In the genomic region with DNA sequence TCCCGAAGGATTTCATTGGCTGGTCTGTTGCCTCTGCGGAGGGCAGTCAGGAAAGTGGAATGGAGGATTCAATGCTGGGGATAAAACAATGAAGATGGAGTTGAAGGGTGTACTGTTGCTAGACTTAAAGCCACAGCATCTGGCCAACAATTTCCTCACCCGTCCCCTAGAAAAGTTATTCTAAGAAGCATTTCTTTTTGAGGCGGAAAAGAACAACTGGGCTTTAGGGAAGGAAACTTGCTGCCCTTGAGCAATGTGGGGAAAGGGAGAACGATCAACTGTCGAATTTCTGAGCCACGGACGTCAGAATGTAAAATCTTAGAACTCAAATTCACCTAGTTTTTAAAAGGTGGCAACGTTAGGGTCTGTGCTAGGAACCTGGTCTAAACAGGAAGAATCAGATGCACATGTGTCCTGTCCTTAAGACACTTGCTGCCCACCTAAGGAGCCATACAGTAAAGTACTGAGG, we compare ENCODE assay signal across 8 cellular contexts. TPM values are rescaled to one million over a fixed set of nuclear protein-coding genes. Genes with fewer than 3 reads are reported as not detected.
A peak's percentile ranks its signal among the peaks of the same experiment; 100 is the strongest.
DNase-seq lines count a peak whose midpoint lies in the region; ATAC-seq and TF ChIP-seq lines count a peak whose summit lies in the region.

No MANE protein-coding gene starts in this region.

- peak overlapping the region; percentile 9 for H2BK5ac ChIP-seq in trophoblast cell (ENCODE audit: low read depth, low read length, poor library complexity)

- no peak for ATAC-seq in HG02610 (IDR thresholded peaks at IDR 0.05; ENCODE audit: unreplicated experiment)

- peak overlapping the region; percentile 51 for H3K9ac ChIP-seq in trophoblast cell (ENCODE audit: low read length)

- POLR2A ChIA-PET in OCI-LY7 (lab: Charles Lee) (no interaction called here), GM10248 (lab: Yijun Ruan, JAX) (no interaction called here)

- peak overlapping the region; percentile 18 for H3K14ac ChIP-seq in trophoblast cell (ENCODE audit: low read length)

- H4K12ac ChIP-seq in trophoblast cell (ENCODE audit: low read depth, low read length): no peak overlapping the region

- TF ChIP-seq CTCF in OCI-LY7 (conservative IDR thresholded peaks at IDR 0.05; ENCODE audit: low read length) (no peak), epithelial cell of proximal tubule (conservative IDR thresholded peaks at IDR 0.05; ENCODE audit: low read depth, low read length) (no peak), GM10248 (IDR thresholded peaks at IDR 0.05; ENCODE audit: control extremely low read depth, extremely low read depth, low read depth, missing control alignments) (no peak)

- H4K8ac ChIP-seq in trophoblast cell (ENCODE audit: low read depth, low read length): peak overlapping the region; percentile 79

- H3K4me1 ChIP-seq in OCI-LY7 (ENCODE audit: insufficient read depth, low read length, poor library complexity, severe bottlenecking): peaks cover 15% of the 10 kb centered on the region
- H3K4me1 ChIP-seq in trophoblast cell (ENCODE audit: control insufficient read depth in 1 of 2, insufficient read depth in 2 of 2, low read length in 2 of 2): peaks cover 0 to 3% of the 10 kb centered on the region in 2 experiments

- no peak overlapping the region for H2BK12ac ChIP-seq in trophoblast cell (ENCODE audit: low read length)

- H3K79me2 ChIP-seq in OCI-LY7 (ENCODE audit: insufficient read depth, low read depth, low read length) (peaks cover 12% of the 10 kb centered on the region; the same call in 1 of the 2 replicates), trophoblast cell (ENCODE audit: control insufficient read depth, insufficient read depth, low read length, poor library complexity) (peaks cover 3% of the 10 kb centered on the region)

- H3K9me3 ChIP-seq in OCI-LY7 (ENCODE audit: low read length) (peaks cover 14% of the 10 kb centered on the region; the same call in 1 of the 2 replicates), trophoblast cell (ENCODE audit: insufficient read depth, low read depth, low read length) (no peaks in the 10 kb centered on the region)

- no peak overlapping the region for H3K18ac ChIP-seq in trophoblast cell (ENCODE audit: low read length)

- CTCF ChIA-PET in OCI-LY7 (lab: Charles Lee; ENCODE audit: unreplicated experiment): no interaction called here
- CTCF ChIA-PET in GM10248 (lab: Yijun Ruan, JAX): no interaction called here

- H3K4ac ChIP-seq in trophoblast cell (ENCODE audit: low read depth, low read length): no peak overlapping the region

- DNase-seq in NCI-H2081 treated with DMSO at 0.1 percent for 48 hours (lab: John Stamatoyannopoulos, UW): peak; percentile 77
- no peak for DNase-seq in NCI-H2081 (lab: John Stamatoyannopoulos, UW)
- DNase-seq in OCI-LY7 (ENCODE audit: low spot score): no peak
- no peak for DNase-seq in epithelial cell of proximal tubule (ENCODE audit: low read depth)
- peak; percentile 66 to 82 for DNase-seq in trophoblast cell
- no peak for DNase-seq in posterior vena cava (ENCODE audit: low spot score)
- DNase-seq in GM10248 (ENCODE audit: extremely low spot score): no peak

- intact Hi-C loops in OCI-LY7 (cut with micrococcal nuclease; ENCODE audit: unreplicated experiment): loop anchor here (2.0 to 5.0 kb wide), 2 partner anchors 233 to 1355 kb away; partner anchors contain the start of gene ZC3HAV1
- intact Hi-C loops in posterior vena cava (cut with DNase I): loop anchor here in 1 of 2 donors (2.0 kb wide), 1 partner anchor 19 kb away; no protein-coding TSS in a partner anchor

- no peaks in the 10 kb centered on the region for H3K27me3 ChIP-seq in trophoblast cell (ENCODE audit: insufficient read depth, low read length)

- no peak overlapping the region for H4K91ac ChIP-seq in trophoblast cell (ENCODE audit: low read depth, low read length)

- no peaks in the 10 kb centered on the region for H4K20me1 ChIP-seq in OCI-LY7 (ENCODE audit: insufficient read depth, low read length)

- H2AFZ ChIP-seq in OCI-LY7 (ENCODE audit: low read length) (peak overlapping the region; percentile 90), trophoblast cell (ENCODE audit: insufficient read depth, low read length, poor library complexity) (no peak overlapping the region)

- H3K27ac ChIP-seq in OCI-LY7 (ENCODE audit: low read depth, low read length, poor library complexity, severe bottlenecking) (peak overlapping the region; percentile 94), trophoblast cell (ENCODE audit: low read depth, low read length) (peak overlapping the region; percentile 8)

- H3K4me2 ChIP-seq in OCI-LY7 (ENCODE audit: low read length) (peak overlapping the region; percentile 91), trophoblast cell (ENCODE audit: low read length) (peak overlapping the region; percentile 87)

- H3K36me3 ChIP-seq in OCI-LY7 (ENCODE audit: insufficient read depth, low read length) (peaks cover 12% of the 10 kb centered on the region; the same call in 1 of the 2 replicates), trophoblast cell (ENCODE audit: control insufficient read depth in 1 of 2, insufficient read depth in 2 of 2, low read length in 2 of 2) (peaks cover 2 to 3% of the 10 kb centered on the region in 2 experiments)

- no peaks in the 10 kb centered on the region for H3K9me2 ChIP-seq in OCI-LY7 (ENCODE audit: insufficient read depth, low read length)

- peaks cover 10% of the 10 kb centered on the region for H3K79me1 ChIP-seq in trophoblast cell (ENCODE audit: low read length)

- H2AK5ac ChIP-seq in trophoblast cell (ENCODE audit: low read length): no peak overlapping the region

- WGBS in trophoblast cell (ENCODE audit: extremely low coverage, insufficient coverage, insufficient read length): no CpG with 5 or more reads among the region's 9 CpGs

- H3K23ac ChIP-seq in trophoblast cell (ENCODE audit: low read length): no peak overlapping the region

- TSS peak; percentile 87 for BruUV-seq in OCI-LY7 (replicated peaks; lab: Mats Ljungman, UMichigan)

- no peak overlapping the region for H2BK120ac ChIP-seq in trophoblast cell (ENCODE audit: insufficient read depth, low read length, poor library complexity)

- H3K4me3 ChIP-seq in OCI-LY7 (ENCODE audit: low read depth, low read length, poor library complexity, severe bottlenecking) (peak overlapping the region; percentile 90), epithelial cell of proximal tubule (ENCODE audit: low read depth, low read length) (peak overlapping the region; percentile 89), trophoblast cell (ENCODE audit: low read depth, low read length) (peak overlapping the region; percentile 39)

RNA-seq across cellular contexts. Expression of gene FMC1, which starts 0.7 kb away (rescaled TPM):
- 7.2 and 19.5 TPM in 2 replicates for total RNA-seq in OCI-LY7 (2014; rRNA removed; shearing (Covaris generic))
- total RNA-seq in OCI-LY7 (2022) (15.1 and 18.4 TPM in 2 replicates), epithelial cell of proximal tubule (6.0 and 22.7 TPM in 2 replicates), posterior vena cava (10 to 100 TPM in 1 of 2 donors, 1 to 10 TPM in 1; 7.9 to 12.8 TPM)
- 27.6 and 28.9 TPM in 2 replicates for polyA plus RNA-seq in trophoblast cell (2013)

RNA-seq across cellular contexts. Expression of gene LUC7L2, which starts 17.9 kb away (rescaled TPM):
- 79.6 and 94.9 TPM in 2 replicates for total RNA-seq in OCI-LY7 (2014; rRNA removed; shearing (Covaris generic))
- total RNA-seq in OCI-LY7 (2022) (143 and 163 TPM in 2 replicates), epithelial cell of proximal tubule (47.5 and 56.0 TPM in 2 replicates), posterior vena cava (10 to 100 TPM; 74.9 to 77.5 TPM)
- polyA plus RNA-seq in trophoblast cell (2013): 55.6 and 55.7 TPM in 2 replicates

Comparison
In these comparisons a context has a peak if more than half of its experiments do, and no peak if none do; other contexts are left out.
1. DNase-seq: peak in NCI-H2081 treated with DMSO at 0.1 percent for 48 hours (single experiment) and trophoblast cell (2 of 2); none in NCI-H2081 (0 of 2), OCI-LY7 (single experiment), epithelial cell of proximal tubule (single experiment), posterior vena cava (single experiment) and GM10248 (single experiment).
2. H3K4me3 ChIP-seq: peak in every context shown above with its lines; median percentile 90 in OCI-LY7; 89 in epithelial cell of proximal tubule; 39 in trophoblast cell.